In the genomic region with DNA sequence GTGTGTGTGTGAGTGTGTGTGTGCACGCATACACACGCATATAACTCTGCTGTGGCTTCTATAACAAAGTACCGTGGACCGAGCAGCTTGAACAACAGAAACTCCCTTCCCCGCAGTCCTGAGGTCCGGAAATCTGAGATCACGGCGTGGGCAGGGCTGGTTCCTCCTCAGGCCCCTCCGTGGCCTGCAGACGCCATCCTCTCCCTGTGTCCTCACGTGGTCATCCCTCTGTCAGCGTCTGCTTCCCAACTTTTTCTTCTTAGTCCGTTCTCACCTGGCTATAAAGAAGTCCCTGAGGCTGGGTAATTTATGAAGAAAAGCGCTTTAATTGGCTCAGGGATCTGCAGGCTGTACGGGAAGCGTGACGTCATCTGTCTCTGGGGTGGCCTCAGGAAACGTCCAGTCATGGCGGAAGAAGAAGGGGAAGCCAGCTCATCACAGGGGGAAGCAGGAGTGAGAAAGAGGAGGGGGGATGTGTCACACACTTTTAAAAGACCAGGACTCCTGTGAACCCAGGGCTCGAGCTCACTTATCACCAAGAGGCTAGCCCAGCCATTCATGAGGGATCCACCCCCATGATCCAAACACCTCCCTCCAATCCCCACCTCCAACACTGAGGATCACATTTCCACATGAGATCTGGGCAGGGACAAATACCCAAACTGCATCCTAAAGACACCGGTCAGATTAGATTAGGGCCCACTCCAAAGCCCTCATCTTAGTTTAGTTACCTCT, we compare ENCODE assay signal across 8 cellular contexts.
DNase-seq lines count a peak whose midpoint lies in the region; ATAC-seq and TF ChIP-seq lines count a peak whose summit lies in the region.

No MANE protein-coding gene starts in this region.

- H3K4me1 ChIP-seq in ascending aorta, result no peaks in the 10 kb centered on the region

- H3K27me3 ChIP-seq in ascending aorta, result no peaks in the 10 kb centered on the region

- peak overlapping the region in 1 of 2 donors; percentile 15 for H3K4me3 ChIP-seq in ascending aorta

- peak overlapping the region; percentile 55 to 86 for H3K27ac ChIP-seq in ascending aorta

- no peaks in the 10 kb centered on the region for H3K9me3 ChIP-seq in ascending aorta

- intact Hi-C loops in ascending aorta (cut with DNase I), result no loop called here

- no peak for TF ChIP-seq CTCF in ascending aorta (IDR thresholded peaks at IDR 0.05)

- ATAC-seq in GM18907 (IDR thresholded peaks at IDR 0.05; ENCODE audit: unreplicated experiment) (peak; percentile 45), HG03095 (IDR thresholded peaks at IDR 0.05; ENCODE audit: unreplicated experiment) (peak; percentile 44)

- H3K36me3 ChIP-seq in ascending aorta, result no peaks in the 10 kb centered on the region

- DNase-seq in T-helper 1 cell, result peak in 4 of 5 donors; percentile 28 to 91 (median 40)
- DNase-seq in ascending aorta (ENCODE audit: low spot score in 2 of 2), result peak; percentile 35 to 80
- DNase-seq in left kidney (ENCODE audit: low read depth, low spot score), result peak; percentile 80
- DNase-seq in stimulated activated CD4-positive, alpha-beta T cell treated with anti-CD3 and anti-CD28 coated beads, TNF-alpha, amount 100 ng/mL, for 1 hour (ENCODE audit: low read depth in 3 of 3, low spot score in 1 of 3), result peak in 2 of 3 donors; percentile 20 to 45
- DNase-seq in NK-92 (lab: John Stamatoyannopoulos, UW; ENCODE audit: unreplicated experiment), result no peak
- DNase-seq in OCI-M2 (lab: John Stamatoyannopoulos, UW; ENCODE audit: unreplicated experiment), result no peak

Comparison
In these comparisons a context has a peak if more than half of its experiments do, and no peak if none do; other contexts are left out.
1. DNase-seq: peak in T-helper 1 cell (4 of 5), ascending aorta (2 of 2), left kidney (single experiment) and stimulated activated CD4-positive, alpha-beta T cell treated with anti-CD3 and anti-CD28 coated beads, TNF-alpha, amount 100 ng/mL, for 1 hour (2 of 3); none in NK-92 (single experiment) and OCI-M2 (single experiment).